ENCODE assay signal across 24 cellular contexts in the genomic region with DNA sequence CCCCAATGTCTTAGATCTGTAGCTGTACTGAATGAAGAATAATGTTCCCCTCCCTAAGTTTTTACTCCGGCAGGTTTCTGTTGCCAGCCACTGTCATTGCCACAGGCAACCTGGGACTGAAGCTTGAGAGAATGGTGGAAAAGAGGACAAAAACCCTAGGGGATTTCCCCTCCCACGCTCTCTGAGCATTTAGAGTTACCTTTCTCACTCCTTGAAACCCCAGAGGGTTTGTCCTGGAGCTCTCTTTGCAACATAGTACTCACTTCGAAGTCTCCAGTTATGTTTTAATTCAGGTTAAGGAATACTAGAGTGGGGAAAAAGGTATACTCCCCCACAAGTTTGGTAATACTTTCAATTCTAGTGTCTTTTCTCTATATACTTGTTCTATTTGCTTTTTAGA. TPM values are rescaled to one million over a fixed set of nuclear protein-coding genes. Genes with fewer than 3 reads are reported as not detected.
DNase-seq lines count a peak whose midpoint lies in the region; ATAC-seq and TF ChIP-seq lines count a peak whose summit lies in the region.
"Had no signal": no experiment of that assay in that cellular context is flagged by ENCODE, and none has a peak within 500 bp of the region (broad histone marks: within the 10 kb centered on the region; RNA-seq: fewer than 3 reads in every experiment).

No MANE protein-coding gene starts in this region.

- DNase-seq in GM10266 (ENCODE audit: extremely low spot score) (peak; percentile 12), left colon (no peak), psoas muscle (no peak), head of caudate nucleus (no peak)
- peak in 1 of 2 donors; percentile 3 for DNase-seq in activated naive CD4-positive, alpha-beta T cell treated with anti-CD3 and anti-CD28 coated beads, Interleukin-2, amount 50 U/mL, for 72 hours (ENCODE audit: low spot score in 2 of 2)
- no peak for DNase-seq in stimulated activated effector memory CD8-positive, alpha-beta T cell treated with anti-CD3 and anti-CD28 coated beads, Interleukin-12 subunit alpha, Interleukin-12 subunit beta, amount 100 ng/mL, for 72 hours (ENCODE audit: low spot score in 2 of 2)
- DNase-seq: activated CD4-positive, CD25-positive, alpha-beta regulatory T cell; BE2C; body of pancreas; dermis blood vessel endothelial cell; DMS 273 treated with DMSO at 0.1 percent for 48 hours; GOT3; heart right ventricle; Karpas-422; NCI-H187 treated with DMSO at 0.1 percent for 48 hours; NCI-H69; occipital lobe; Peyer's patch; SW 1271 had no signal

- ATAC-seq in GM18517 (IDR thresholded peaks at IDR 0.05; ENCODE audit: unreplicated experiment) = peak; percentile 34
- ATAC-seq in HG02678 (IDR thresholded peaks at IDR 0.05; ENCODE audit: unreplicated experiment) = peak; percentile 45
- peak; percentile 71 to 74 for ATAC-seq in activated naive CD4-positive, alpha-beta T cell treated with anti-CD3 and anti-CD28 coated beads, Interleukin-2, amount 50 U/mL, for 72 hours
- no peak for ATAC-seq in left colon
- ATAC-seq in psoas muscle = no peak
- ATAC-seq in stimulated activated effector memory CD8-positive, alpha-beta T cell treated with anti-CD3 and anti-CD28 coated beads, Interleukin-12 subunit alpha, Interleukin-12 subunit beta, amount 100 ng/mL, for 72 hours = no peak
- ATAC-seq: body of pancreas, heart right ventricle had no signal

- 69 to 97% (median 90%) methylated on average over 3 of the region's 3 CpGs for WGBS in psoas muscle, 3 donors

- TF ChIP-seq CTCF in GM10266 (IDR thresholded peaks at IDR 0.05; ENCODE audit: control insufficient read depth, insufficient read depth, low read depth, missing control alignments) (no peak), psoas muscle (IDR thresholded peaks at IDR 0.05) (no peak)

- H3K9me3 Mint-ChIP-seq in activated naive CD4-positive, alpha-beta T cell treated with anti-CD3 and anti-CD28 coated beads, Interleukin-2, amount 50 U/mL, for 72 hours = no peaks in the 10 kb centered on the region
- H3K9me3 Mint-ChIP-seq in stimulated activated effector memory CD8-positive, alpha-beta T cell treated with anti-CD3 and anti-CD28 coated beads, Interleukin-12 subunit alpha, Interleukin-12 subunit beta, amount 100 ng/mL, for 72 hours = no peaks in the 10 kb centered on the region
- H3K9me3 Mint-ChIP-seq: activated T-helper 1 cell treated with anti-CD3 and anti-CD28 coated beads, Interleukin-12 subunit alpha, Interleukin-12 subunit beta, Interleukin-2, Interleukin-4 antibody, amounts not matched to agents 30 ng/mL and 10 ng/mL and 1 ng/mL, durations not matched to agents 14 hours and 24 hours and 36 hours; type B pancreatic cell had no signal

- intact Hi-C loops in left colon (cut with DNase I, micrococcal nuclease) = no loop called here
- intact Hi-C loops in psoas muscle (cut with DNase I) = no loop called here
- intact Hi-C loops in head of caudate nucleus (cut with DNase I) = no loop called here

- no peaks in the 10 kb centered on the region for H3K27me3 ChIP-seq in psoas muscle (ENCODE audit: insufficient read depth in 3 of 3, low read length in 2 of 3)
- H3K27me3 ChIP-seq: BE2C, body of pancreas, esophagus muscularis mucosa, heart right ventricle, Peyer's patch had no signal

- no peak overlapping the region for H3K4me3 Mint-ChIP-seq in stimulated activated effector memory CD8-positive, alpha-beta T cell treated with anti-CD3 and anti-CD28 coated beads, Interleukin-12 subunit alpha, Interleukin-12 subunit beta, amount 100 ng/mL, for 72 hours
- H3K4me3 Mint-ChIP-seq: activated T-helper 1 cell treated with anti-CD3 and anti-CD28 coated beads, Interleukin-12 subunit alpha, Interleukin-12 subunit beta, Interleukin-2, Interleukin-4 antibody, amounts not matched to agents 30 ng/mL and 10 ng/mL and 1 ng/mL, durations not matched to agents 14 hours and 24 hours and 36 hours; type B pancreatic cell had no signal

- H3K4me1 Mint-ChIP-seq in stimulated activated effector memory CD8-positive, alpha-beta T cell treated with anti-CD3 and anti-CD28 coated beads, Interleukin-12 subunit alpha, Interleukin-12 subunit beta, amount 100 ng/mL, for 72 hours = peaks cover 10% of the 10 kb centered on the region

- H3K9me3 ChIP-seq in psoas muscle = no peaks in the 10 kb centered on the region
- H3K9me3 ChIP-seq: BE2C, body of pancreas, esophagus muscularis mucosa, heart right ventricle, Peyer's patch had no signal

- no peaks in the 10 kb centered on the region for H3K36me3 ChIP-seq in psoas muscle (ENCODE audit: insufficient read depth in 1 of 2, low read depth in 1 of 2)
- H3K36me3 ChIP-seq: BE2C, esophagus muscularis mucosa, Peyer's patch had no signal

- no peaks in the 10 kb centered on the region for H3K4me1 ChIP-seq in psoas muscle
- H3K4me1 ChIP-seq: BE2C, esophagus muscularis mucosa, Peyer's patch had no signal

- no peaks in the 10 kb centered on the region for H3K36me3 Mint-ChIP-seq in activated naive CD4-positive, alpha-beta T cell treated with anti-CD3 and anti-CD28 coated beads, Interleukin-2, amount 50 U/mL, for 72 hours
- no peaks in the 10 kb centered on the region for H3K36me3 Mint-ChIP-seq in stimulated activated effector memory CD8-positive, alpha-beta T cell treated with anti-CD3 and anti-CD28 coated beads, Interleukin-12 subunit alpha, Interleukin-12 subunit beta, amount 100 ng/mL, for 72 hours
- H3K36me3 Mint-ChIP-seq: type B pancreatic cell had no signal

- no peak overlapping the region for H3K4me3 ChIP-seq in psoas muscle
- H3K4me3 ChIP-seq: body of pancreas, esophagus muscularis mucosa, heart right ventricle, Peyer's patch had no signal

- H3K27ac ChIP-seq in psoas muscle = no peak overlapping the region
- H3K27ac ChIP-seq: body of pancreas, esophagus muscularis mucosa, heart right ventricle, Peyer's patch had no signal

- H3K27ac Mint-ChIP-seq in activated naive CD4-positive, alpha-beta T cell treated with anti-CD3 and anti-CD28 coated beads, Interleukin-2, amount 50 U/mL, for 72 hours = peak overlapping the region in 1 of 2 donors; percentile 50
- no peak overlapping the region for H3K27ac Mint-ChIP-seq in stimulated activated effector memory CD8-positive, alpha-beta T cell treated with anti-CD3 and anti-CD28 coated beads, Interleukin-12 subunit alpha, Interleukin-12 subunit beta, amount 100 ng/mL, for 72 hours
- H3K27ac Mint-ChIP-seq: activated T-helper 1 cell treated with anti-CD3 and anti-CD28 coated beads, Interleukin-12 subunit alpha, Interleukin-12 subunit beta, Interleukin-2, Interleukin-4 antibody, amounts not matched to agents 30 ng/mL and 10 ng/mL and 1 ng/mL, durations not matched to agents 14 hours and 24 hours and 36 hours; type B pancreatic cell had no signal

RNA-seq across cellular contexts. Expression of gene F8, which starts 31.5 kb away (rescaled TPM):
- total RNA-seq in activated naive CD4-positive, alpha-beta T cell treated with anti-CD3 and anti-CD28 coated beads, Interleukin-2, amount 50 U/mL, for 72 hours = 1 to 10 TPM; 5.6 to 5.8 TPM
- total RNA-seq in left colon = 1 to 10 TPM; 2.1 to 4.5 TPM
- total RNA-seq in psoas muscle = 10 to 100 TPM; 13.5 to 31.7 (median 22.1) TPM
- 10 to 100 TPM; 14.1 to 17.6 (median 15.8) TPM for polyA plus RNA-seq in psoas muscle

RNA-seq across cellular contexts. Expression of gene FUNDC2, which starts 35.6 kb away (rescaled TPM):
- total RNA-seq in activated naive CD4-positive, alpha-beta T cell treated with anti-CD3 and anti-CD28 coated beads, Interleukin-2, amount 50 U/mL, for 72 hours = 10 to 100 TPM; 62.2 to 95.1 TPM
- total RNA-seq in left colon (10 to 100 TPM; 41.1 to 53.9 TPM), psoas muscle (100 to 1,000 TPM; 258 to 318 (median 275) TPM)
- 100 to 1,000 TPM; 386 to 441 (median 416) TPM for polyA plus RNA-seq in psoas muscle

Comparison
In these comparisons a context has a peak if more than half of its experiments do, and no peak if none do; other contexts are left out.
1. ATAC-seq: peak in GM18517 (single experiment), HG02678 (single experiment) and activated naive CD4-positive, alpha-beta T cell treated with anti-CD3 and anti-CD28 coated beads, Interleukin-2, amount 50 U/mL, for 72 hours (2 of 2); none in left colon (single experiment), psoas muscle (0 of 4) and stimulated activated effector memory CD8-positive, alpha-beta T cell treated with anti-CD3 and anti-CD28 coated beads, Interleukin-12 subunit alpha, Interleukin-12 subunit beta, amount 100 ng/mL, for 72 hours (single experiment).